In genomic region chr15:81003023-81003350, GRCh38 we compare ENCODE assay signal across 10 cellular contexts. TPM values are rescaled to one million over a fixed set of nuclear protein-coding genes. Genes with fewer than 3 reads are reported as not detected.
DNase-seq lines count a peak whose midpoint lies in the region; ATAC-seq and TF ChIP-seq lines count a peak whose summit lies in the region.
"Had no signal": no experiment of that assay in that cellular context is flagged by ENCODE, and none has a peak within 500 bp of the region (broad histone marks: within the 10 kb centered on the region; RNA-seq: fewer than 3 reads in every experiment).

No MANE protein-coding gene starts in this region.

- H3K27ac Mint-ChIP-seq in T-helper 2 cell treated with Interferon-gamma antibody and Interleukin-4, amounts not matched to agents 5 μg/mL and 100 μg/mL, for 36 hours: no peak overlapping the region
- H3K27ac Mint-ChIP-seq in activated CD8-positive, alpha-beta T cell treated with anti-CD3 and anti-CD28 coated beads for 36 hours: no peak overlapping the region

- H3K79me2 ChIP-seq in smooth muscle cell (ENCODE audit: low read depth): peaks cover 49% of the 10 kb centered on the region

- intact Hi-C loops in activated CD8-positive, alpha-beta T cell treated with anti-CD3 and anti-CD28 coated beads for 36 hours (cut with micrococcal nuclease): no loop called here
- intact Hi-C loops in left ventricle myocardium superior (cut with micrococcal nuclease): loop anchor here (10.0 kb wide), 1 partner anchor 102 kb away; no protein-coding TSS in a partner anchor

- POLR2A ChIA-PET in activated CD8-positive, alpha-beta T cell treated with anti-CD3 and anti-CD28 coated beads for 36 hours (lab: Charles Lee): interaction anchor here (0.5 to 4.0 kb wide), 3 partner anchors 12 to 1539 kb away, joined by 4 to 29 read pairs (median 4); partner anchors contain the start of gene MESD

- H3K27ac ChIP-seq in smooth muscle cell (ENCODE audit: low read depth): no peak overlapping the region

- H3K4me3 ChIP-seq in smooth muscle cell: peak overlapping the region; percentile 99

- H3K4me2 ChIP-seq in smooth muscle cell: peak overlapping the region; percentile 85

- no peaks in the 10 kb centered on the region for H3K27me3 Mint-ChIP-seq in T-helper 2 cell treated with Interferon-gamma antibody and Interleukin-4, amounts not matched to agents 5 μg/mL and 100 μg/mL, for 36 hours (ENCODE audit: low read depth)
- no peaks in the 10 kb centered on the region for H3K27me3 Mint-ChIP-seq in activated CD8-positive, alpha-beta T cell treated with anti-CD3 and anti-CD28 coated beads for 36 hours

- no peaks in the 10 kb centered on the region for H3K27me3 ChIP-seq in smooth muscle cell (ENCODE audit: low read depth)

- no peak overlapping the region for H3K9ac ChIP-seq in smooth muscle cell (ENCODE audit: low read depth)

- no peak for ATAC-seq in activated CD8-positive, alpha-beta T cell treated with anti-CD3 and anti-CD28 coated beads for 36 hours
- no peak for ATAC-seq in left ventricle myocardium superior
- no peak for ATAC-seq in GM18909 (IDR thresholded peaks at IDR 0.05; ENCODE audit: poor library complexity, unreplicated experiment)
- ATAC-seq in GM18870 (IDR thresholded peaks at IDR 0.05; ENCODE audit: unreplicated experiment): no peak

- CTCF ChIA-PET in activated CD8-positive, alpha-beta T cell treated with anti-CD3 and anti-CD28 coated beads for 36 hours (lab: Charles Lee): interaction anchor here (0.6 to 6.4 kb wide), 3 partner anchors 106 to 1289 kb away, joined by 3 to 36 read pairs (median 7); no protein-coding TSS in a partner anchor

- H3F3A ChIP-seq in smooth muscle cell (ENCODE audit: low read depth): no peaks in the 10 kb centered on the region

- no peaks in the 10 kb centered on the region for H3K4me1 ChIP-seq in smooth muscle cell (ENCODE audit: low read depth)

- H3K9me3 Mint-ChIP-seq in T-helper 2 cell treated with Interferon-gamma antibody and Interleukin-4, amounts not matched to agents 5 μg/mL and 100 μg/mL, for 36 hours: no peaks in the 10 kb centered on the region
- no peaks in the 10 kb centered on the region for H3K9me3 Mint-ChIP-seq in activated CD8-positive, alpha-beta T cell treated with anti-CD3 and anti-CD28 coated beads for 36 hours

- TF ChIP-seq CTCF in activated CD8-positive, alpha-beta T cell treated with anti-CD3 and anti-CD28 coated beads for 36 hours (IDR thresholded peaks at IDR 0.05): no peak
- no peak for TF ChIP-seq CTCF in smooth muscle cell (IDR thresholded peaks at IDR 0.05; ENCODE audit: borderline replicate concordance, insufficient read depth, poor library complexity, severe bottlenecking)

- peaks cover 59% of the 10 kb centered on the region for H4K20me1 ChIP-seq in smooth muscle cell (ENCODE audit: low read depth)

- no peak for DNase-seq in T-helper 2 cell treated with Interferon-gamma antibody and Interleukin-4, amounts not matched to agents 5 μg/mL and 100 μg/mL, for 36 hours (ENCODE audit: low spot score)
- no peak for DNase-seq in T-helper 2 cell
- no peak for DNase-seq in activated CD8-positive, alpha-beta T cell treated with anti-CD3 and anti-CD28 coated beads for 36 hours
- peak; percentile 40 for DNase-seq in left ventricle myocardium superior
- no peak for DNase-seq in smooth muscle cell (lab: John Stamatoyannopoulos, UW; ENCODE audit: unreplicated experiment)
- DNase-seq in Kasumi-1 (lab: John Stamatoyannopoulos, UW): no peak
- DNase-seq: 8988T; activated CD4-positive, CD25-positive, alpha-beta regulatory T cell treated with anti-CD3 and anti-CD28 coated beads, Interleukin-2, amount 50 U/mL, for 72 hours had no signal

- H3K4me3 Mint-ChIP-seq in T-helper 2 cell treated with Interferon-gamma antibody and Interleukin-4, amounts not matched to agents 5 μg/mL and 100 μg/mL, for 36 hours: peak overlapping the region; percentile 81
- H3K4me3 Mint-ChIP-seq in activated CD8-positive, alpha-beta T cell treated with anti-CD3 and anti-CD28 coated beads for 36 hours: peak overlapping the region; percentile 66

- peaks cover 45% of the 10 kb centered on the region for H3K36me3 Mint-ChIP-seq in T-helper 2 cell treated with Interferon-gamma antibody and Interleukin-4, amounts not matched to agents 5 μg/mL and 100 μg/mL, for 36 hours (ENCODE audit: low read depth)
- H3K36me3 Mint-ChIP-seq in activated CD8-positive, alpha-beta T cell treated with anti-CD3 and anti-CD28 coated beads for 36 hours (ENCODE audit: low read depth): peaks cover 23% of the 10 kb centered on the region

- peaks cover 45% of the 10 kb centered on the region for H3K4me1 Mint-ChIP-seq in T-helper 2 cell treated with Interferon-gamma antibody and Interleukin-4, amounts not matched to agents 5 μg/mL and 100 μg/mL, for 36 hours (ENCODE audit: low read depth)
- H3K4me1 Mint-ChIP-seq in activated CD8-positive, alpha-beta T cell treated with anti-CD3 and anti-CD28 coated beads for 36 hours (ENCODE audit: low read depth): peaks cover 55% of the 10 kb centered on the region

- H3K36me3 ChIP-seq in smooth muscle cell (ENCODE audit: low read depth): no peaks in the 10 kb centered on the region

- H3K9me3 ChIP-seq in smooth muscle cell (replicated peaks; ENCODE audit: low read depth): no peaks in the 10 kb centered on the region

- 95% methylated on average over 26 of the region's 27 CpGs for WGBS in smooth muscle cell (ENCODE audit: low lambda C conversion rate)

- no peak overlapping the region for H2AFZ ChIP-seq in smooth muscle cell (ENCODE audit: low read depth)

RNA-seq across cellular contexts. Expression of gene TLNRD1, which starts 2.3 kb away (rescaled TPM):
- 10 to 100 TPM; 19.3 to 20.1 TPM for total RNA-seq in activated CD8-positive, alpha-beta T cell treated with anti-CD3 and anti-CD28 coated beads for 36 hours
- total RNA-seq in left ventricle myocardium superior (6.4 TPM), smooth muscle cell (10.7 and 11.3 TPM in 2 replicates)
- polyA plus RNA-seq in smooth muscle cell: 11.9 and 14.1 TPM in 2 replicates

RNA-seq across cellular contexts. Expression of gene MESD, which starts 13.4 kb away (rescaled TPM):
- 10 to 100 TPM; 15.8 to 16.5 TPM for total RNA-seq in activated CD8-positive, alpha-beta T cell treated with anti-CD3 and anti-CD28 coated beads for 36 hours
- 14.4 TPM for total RNA-seq in left ventricle myocardium superior
- total RNA-seq in smooth muscle cell: 20.1 and 25.6 TPM in 2 replicates
- 41.4 and 57.4 TPM in 2 replicates for polyA plus RNA-seq in smooth muscle cell
